19 cellular contexts compared by ENCODE assay signal in genomic region chr10:87101996-87102395, GRCh38. TPM values are rescaled to one million over a fixed set of nuclear protein-coding genes. Genes with fewer than 3 reads are reported as not detected.
DNase-seq lines count a peak whose midpoint lies in the region; FAIRE-seq lines count a peak whose summit lies in the region.
"Had no signal": no experiment of that assay in that cellular context is flagged by ENCODE, and none has a peak within 500 bp of the region (broad histone marks: within the 10 kb centered on the region; RNA-seq: fewer than 3 reads in every experiment).

No MANE protein-coding gene starts in this region.

- DNase-seq in GM19239 (ENCODE audit: insufficient read length, low spot score) (no peak), RCC 7860 (ENCODE audit: low spot score) (no peak), renal cortical epithelial cell (ENCODE audit: low read depth) (peak; percentile 56), NCI-H2196 (lab: John Stamatoyannopoulos, UW; ENCODE audit: unreplicated experiment) (no peak), OCI-M2 (lab: John Stamatoyannopoulos, UW; ENCODE audit: unreplicated experiment) (no peak)
- DNase-seq: 8988T; ACHN; BE2C; C1 segment of cervical spinal cord; CD4-positive, alpha-beta memory T cell; CD4-positive, CD25-positive, alpha-beta regulatory T cell; CD8-positive, alpha-beta memory T cell; COR-L47; DMS79 treated with DMSO at 0.1 percent for 48 hours; GF-D8 had no signal

- peak; percentile 61 for FAIRE-seq in GM19239 (lab: Jason Lieb, UNC)
- peak; percentile 25 for FAIRE-seq in RCC 7860 (lab: Jason Lieb, UNC)
- FAIRE-seq: A204.1, G401.6, GM12892, GM18507 had no signal

RNA-seq across cellular contexts. Expression of gene SHLD2, which starts 7.0 kb away (rescaled TPM):
- total RNA-seq in renal cortical epithelial cell: 38.3 and 50.2 TPM in 2 replicates

RNA-seq across cellular contexts. Expression of gene GLUD1, which starts 7.4 kb away (rescaled TPM):
- 243 and 344 TPM in 2 replicates for total RNA-seq in renal cortical epithelial cell
